Comparison of ENCODE assay signal across 5 cellular contexts in genomic region chr3:40298075-40298474, GRCh38.
"Had no signal": no experiment of that assay in that cellular context is flagged by ENCODE, and none has a peak within 500 bp of the region (broad histone marks: within the 10 kb centered on the region; RNA-seq: fewer than 3 reads in every experiment).

No MANE protein-coding gene starts in this region.

- ATAC-seq: HepG2 had no signal

- DNase-seq: IMR-90, KBM-7, KG1 had no signal

- FAIRE-seq: HepG2, HTR-8/SVneo had no signal
